ENCODE assay signal across 32 cellular contexts in the genomic region with DNA sequence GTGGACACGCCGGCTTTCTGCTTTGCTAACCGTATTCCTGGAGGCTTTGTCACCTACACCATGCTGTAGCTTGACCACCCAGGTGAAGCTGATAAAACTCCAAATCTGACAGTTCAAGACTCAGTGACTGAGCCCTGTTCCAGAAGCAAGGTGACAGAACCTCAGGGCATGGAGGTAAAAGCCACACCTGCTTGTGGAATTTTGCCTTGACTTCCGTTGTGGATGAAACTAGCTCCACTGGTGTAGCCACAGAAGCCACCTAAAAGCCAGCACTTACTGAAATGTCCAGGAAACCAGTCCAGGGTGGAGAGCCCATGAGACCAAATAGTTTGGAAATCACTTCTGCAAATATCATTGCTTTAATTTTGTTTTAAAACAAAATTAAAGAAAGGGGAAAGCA. TPM values are rescaled to one million over a fixed set of nuclear protein-coding genes. Genes with fewer than 3 reads are reported as not detected.
"Had no signal": no experiment of that assay in that cellular context is flagged by ENCODE, and none has a peak within 500 bp of the region (broad histone marks: within the 10 kb centered on the region; RNA-seq: fewer than 3 reads in every experiment).

No MANE protein-coding gene starts in this region.

- H3K4me1 ChIP-seq: left lung, lower lobe of right lung, right atrium auricular region, right lobe of liver, stomach, testis, thyroid gland, transverse colon, upper lobe of right lung had no signal

- H3K4me3 Mint-ChIP-seq: immature natural killer cell; naive B cell; natural killer cell; nephron progenitor cell; stimulated activated naive B cell treated with anti-CD40 and anti-IgM and Interleukin-4, amounts not matched to agents 10 μg/mL and 1 μg/mL and 100 μg/mL, for 72 hours had no signal

- H3K27ac Mint-ChIP-seq: immature natural killer cell; naive B cell; natural killer cell; progenitor cell of endocrine pancreas; stimulated activated naive B cell treated with anti-CD40 and anti-IgM and Interleukin-4, amounts not matched to agents 10 μg/mL and 1 μg/mL and 100 μg/mL, for 72 hours had no signal

- H3K36me3 Mint-ChIP-seq: naive B cell; natural killer cell; stimulated activated naive B cell treated with anti-CD40 and anti-IgM and Interleukin-4, amounts not matched to agents 10 μg/mL and 1 μg/mL and 100 μg/mL, for 72 hours had no signal

- ATAC-seq: left colon; left lung; natural killer cell; right lobe of liver; stimulated activated naive B cell treated with anti-CD40 and anti-IgM and Interleukin-4, amounts not matched to agents 10 μg/mL and 1 μg/mL and 100 μg/mL, for 72 hours; stimulated activated naive CD8-positive, alpha-beta T cell treated with anti-CD3 and anti-CD28 coated beads, Interleukin-15, Interleukin-2, amounts not matched to agents 100 U/mL and 50 U/mL, for 24 hours; upper lobe of right lung had no signal

- H3K27ac ChIP-seq: left lung, lower lobe of right lung, ovary, right atrium auricular region, right lobe of liver, stomach, thyroid gland, transverse colon, upper lobe of right lung had no signal

- H3K4me3 ChIP-seq: left lung, lower lobe of right lung, ovary, right atrium auricular region, right lobe of liver, smooth muscle cell, stomach, testis, thyroid gland, transverse colon, upper lobe of right lung had no signal

- H3K27me3 ChIP-seq: ovary, right atrium auricular region, right lobe of liver, testis, thyroid gland, transverse colon, upper lobe of right lung had no signal

- H3K4me2 ChIP-seq: smooth muscle cell had no signal

- DNase-seq: hypothalamus; immature natural killer cell; kidney; left colon; left lung; lower lobe of right lung; mammary epithelial cell; mesenchymal stem cell; naive B cell; natural killer cell; nephron progenitor cell; ovary; right lobe of liver; stimulated activated CD4-positive, alpha-beta T cell treated with anti-CD3 and anti-CD28 coated beads, Interleukin-12 subunit alpha, Interleukin-12 subunit beta, amount 100 ng/mL, for 4 hours; stimulated activated CD4-positive, alpha-beta T cell treated with anti-CD3 and anti-CD28 coated beads, Interleukin-15, amount 100 ng/mL, for 24 hours; stimulated activated CD4-positive, alpha-beta T cell treated with anti-CD3 and anti-CD28 coated beads, Interleukin-2, amount 100 ng/mL, for 24 hours; stimulated activated CD4-positive, alpha-beta T cell treated with anti-CD3 and anti-CD28 coated beads, Interleukin-4, amount 100 ng/mL, for 1 hour; stimulated activated naive B cell treated with anti-CD40 and anti-IgM and Interleukin-4, amounts not matched to agents 10 μg/mL and 1 μg/mL and 100 μg/mL, for 72 hours; stimulated activated naive CD8-positive, alpha-beta T cell treated with anti-CD3 and anti-CD28 coated beads, Interleukin-15, Interleukin-2, amounts not matched to agents 100 U/mL and 50 U/mL, for 24 hours; stomach; thyroid gland; transverse colon; upper lobe of right lung had no signal

- H3K4me1 Mint-ChIP-seq: naive B cell had no signal

- H3K9me3 ChIP-seq: left lung, lower lobe of right lung, ovary, right atrium auricular region, right lobe of liver, stomach, testis, thyroid gland, transverse colon, upper lobe of right lung had no signal

- H3K36me3 ChIP-seq: left lung, lower lobe of right lung, ovary, right atrium auricular region, right lobe of liver, stomach, thyroid gland, transverse colon, upper lobe of right lung had no signal

- H3K9me3 Mint-ChIP-seq: immature natural killer cell, natural killer cell had no signal

- H3K27me3 Mint-ChIP-seq: progenitor cell of endocrine pancreas had no signal

RNA-seq across cellular contexts. Expression of gene CST8, which starts 11.0 kb away (rescaled TPM):
- total RNA-seq: kidney, left colon, left lung, liver, lower lobe of right lung, mammary epithelial cell, natural killer cell, omental fat pad, ovary, progenitor cell of endocrine pancreas, pulmonary artery endothelial cell, renal cortical epithelial cell, right atrium auricular region, right lobe of liver, skeletal muscle tissue, smooth muscle cell, stomach, thyroid gland, transverse colon, upper lobe of right lung had no signal
- polyA plus RNA-seq: immature natural killer cell, liver, mammary epithelial cell, ovary, smooth muscle cell, stomach had no signal

RNA-seq across cellular contexts. Expression of gene CST11, which starts 49.2 kb away (rescaled TPM):
- total RNA-seq: kidney, left colon, left lung, liver, lower lobe of right lung, mammary epithelial cell, natural killer cell, omental fat pad, ovary, progenitor cell of endocrine pancreas, pulmonary artery endothelial cell, renal cortical epithelial cell, right atrium auricular region, right lobe of liver, skeletal muscle tissue, smooth muscle cell, stomach, testis, thyroid gland, transverse colon, upper lobe of right lung had no signal
- polyA plus RNA-seq: immature natural killer cell, liver, mammary epithelial cell, ovary, smooth muscle cell, stomach had no signal
